Comparison of ENCODE assay signal across 13 cellular contexts in genomic region chr19:10894911-10895213, GRCh38. TPM values are rescaled to one million over a fixed set of nuclear protein-coding genes. Genes with fewer than 3 reads are reported as not detected.
DNase-seq lines count a peak whose midpoint lies in the region; ATAC-seq and TF ChIP-seq lines count a peak whose summit lies in the region.
"Had no signal": no experiment of that assay in that cellular context is flagged by ENCODE, and none has a peak within 500 bp of the region (broad histone marks: within the 10 kb centered on the region; RNA-seq: fewer than 3 reads in every experiment).

No MANE protein-coding gene starts in this region.

- H3K4me1 ChIP-seq in endodermal cell (ENCODE audit: control insufficient read depth, insufficient read depth, low read length) = no peaks in the 10 kb centered on the region
- peaks cover 15% of the 10 kb centered on the region for H3K4me1 ChIP-seq in neural progenitor cell

- 85 to 87% methylated on average over 7 of the region's 7 CpGs for WGBS in endodermal cell (ENCODE audit: insufficient coverage in 1 of 2, insufficient read length in 1 of 2), 2 experiments

- no peaks in the 10 kb centered on the region for H3K9me3 Mint-ChIP-seq in endodermal cell
- H3K9me3 Mint-ChIP-seq in neural progenitor cell = no peaks in the 10 kb centered on the region
- H3K9me3 Mint-ChIP-seq in type B pancreatic cell = no peaks in the 10 kb centered on the region
- H3K9me3 Mint-ChIP-seq: CD4-positive, alpha-beta T cell had no signal

- no peaks in the 10 kb centered on the region for H3K27me3 ChIP-seq in endodermal cell (ENCODE audit: control insufficient read depth, insufficient read depth, low read length, poor library complexity, severe bottlenecking)
- H3K27me3 ChIP-seq in neural progenitor cell = no peaks in the 10 kb centered on the region

- H3K79me2 ChIP-seq in neural progenitor cell (ENCODE audit: low read depth) = peaks cover 72% of the 10 kb centered on the region

- TF ChIP-seq CTCF in endodermal cell (conservative IDR thresholded peaks at IDR 0.05) (no peak), neural progenitor cell (IDR thresholded peaks at IDR 0.05) (no peak), type B pancreatic cell (conservative IDR thresholded peaks at IDR 0.05) (no peak)

- H3K36me3 ChIP-seq in endodermal cell (ENCODE audit: control insufficient read depth, insufficient read depth, low read length) (peaks cover 2% of the 10 kb centered on the region), neural progenitor cell (no peaks in the 10 kb centered on the region)

- H3K4me3 Mint-ChIP-seq in endodermal cell (no peak overlapping the region), neural progenitor cell (no peak overlapping the region), type B pancreatic cell (peak overlapping the region; percentile 44)
- H3K4me3 Mint-ChIP-seq: B cell; CD4-positive, alpha-beta T cell had no signal

- ATAC-seq in HG02884 (IDR thresholded peaks at IDR 0.05; ENCODE audit: unreplicated experiment) = no peak

- no peaks in the 10 kb centered on the region for H3K27me3 Mint-ChIP-seq in endodermal cell (ENCODE audit: insufficient read depth)
- peaks cover 2% of the 10 kb centered on the region for H3K27me3 Mint-ChIP-seq in neural progenitor cell (ENCODE audit: insufficient read depth, low read depth)
- H3K27me3 Mint-ChIP-seq in type B pancreatic cell = no peaks in the 10 kb centered on the region
- H3K27me3 Mint-ChIP-seq: B cell; CD4-positive, alpha-beta T cell had no signal

- H3K27ac ChIP-seq in endodermal cell (ENCODE audit: low read depth, low read length) = no peak overlapping the region
- H3K27ac ChIP-seq in neural progenitor cell = no peak overlapping the region

- H3K27ac Mint-ChIP-seq in endodermal cell = peak overlapping the region; percentile 42
- H3K27ac Mint-ChIP-seq in neural progenitor cell = peak overlapping the region; percentile 46
- peak overlapping the region; percentile 87 for H3K27ac Mint-ChIP-seq in type B pancreatic cell
- H3K27ac Mint-ChIP-seq: B cell; CD4-positive, alpha-beta T cell had no signal

- peaks cover 5% of the 10 kb centered on the region for H3F3A ChIP-seq in neural progenitor cell (ENCODE audit: low read depth)

- H3K9ac ChIP-seq in endodermal cell (ENCODE audit: extremely low read depth, low read length, poor library complexity, severe bottlenecking) = no peak overlapping the region
- H3K9ac ChIP-seq in neural progenitor cell = no peak overlapping the region

- peak; percentile 36 for DNase-seq in NCI-H69 (lab: John Stamatoyannopoulos, UW)
- DNase-seq in endodermal cell = peak; percentile 52
- no peak for DNase-seq in neural progenitor cell (ENCODE audit: low spot score)
- no peak for DNase-seq in type B pancreatic cell (ENCODE audit: extremely low spot score, unreplicated experiment)
- no peak for DNase-seq in NOMO-1 (lab: John Stamatoyannopoulos, UW; ENCODE audit: unreplicated experiment in 2 of 2)
- DNase-seq in occipital lobe (lab: John Stamatoyannopoulos, UW) = no peak
- DNase-seq: Calu3; CD4-positive, alpha-beta T cell; DMS 273 treated with DMSO at 0.1 percent for 48 hours had no signal

- H3K4me3 ChIP-seq in endodermal cell (ENCODE audit: low read length) (no peak overlapping the region), neural progenitor cell (no peak overlapping the region)

- H3K4me2 ChIP-seq in neural progenitor cell = no peak overlapping the region

- H2AFZ ChIP-seq in neural progenitor cell (replicated peaks) = no peak overlapping the region

- H3K4me1 Mint-ChIP-seq in endodermal cell (peaks cover 32% of the 10 kb centered on the region), neural progenitor cell (peaks cover 45% of the 10 kb centered on the region), type B pancreatic cell (ENCODE audit: unreplicated experiment) (peaks cover 38% of the 10 kb centered on the region)

- H3K9me3 ChIP-seq in endodermal cell (ENCODE audit: control insufficient read depth, low read length) (no peaks in the 10 kb centered on the region), neural progenitor cell (ENCODE audit: low read depth) (no peaks in the 10 kb centered on the region)

- H3K36me3 Mint-ChIP-seq in endodermal cell (ENCODE audit: low read depth) (peaks cover 3% of the 10 kb centered on the region), neural progenitor cell (no peaks in the 10 kb centered on the region), type B pancreatic cell (peaks cover 3% of the 10 kb centered on the region)

- H4K20me1 ChIP-seq in neural progenitor cell (ENCODE audit: low read depth) = peaks cover 80% of the 10 kb centered on the region

RNA-seq across cellular contexts. Expression of gene CARM1, which starts 23.5 kb away (rescaled TPM):
- 10 to 100 TPM; 80.6 to 86.6 TPM for total RNA-seq in endodermal cell
- polyA plus RNA-seq in endodermal cell (2013, experiment 1 of 2) = 115 TPM
- polyA plus RNA-seq in endodermal cell (2013, experiment 2 of 2) = 105 TPM
- 34.4 and 97.5 TPM in 2 replicates for total RNA-seq in neural progenitor cell (ENCODE audit: low replicate concordance)
- total RNA-seq in type B pancreatic cell (ENCODE audit: low replicate concordance) = 81.9 and 104 TPM in 2 replicates
- total RNA-seq in occipital lobe = 22.3 TPM

RNA-seq across cellular contexts. Expression of gene YIPF2, which starts 33.6 kb away (rescaled TPM):
- total RNA-seq in endodermal cell (10 to 100 TPM; 55.6 to 62.6 TPM), neural progenitor cell (ENCODE audit: low replicate concordance) (11.9 and 36.8 TPM in 2 replicates), type B pancreatic cell (ENCODE audit: low replicate concordance) (58.5 and 124 TPM in 2 replicates), occipital lobe (32.4 TPM)
- polyA plus RNA-seq in endodermal cell (2013, experiment 1 of 2) = 32.0 TPM
- 34.9 TPM for polyA plus RNA-seq in endodermal cell (2013, experiment 2 of 2)

RNA-seq across cellular contexts. Expression of gene TIMM29, which starts 33.7 kb away (rescaled TPM):
- total RNA-seq in endodermal cell (10 to 100 TPM; 20.0 to 26.8 TPM), neural progenitor cell (ENCODE audit: low replicate concordance) (24.4 and 34.9 TPM in 2 replicates), type B pancreatic cell (ENCODE audit: low replicate concordance) (31.8 and 33.7 TPM in 2 replicates), occipital lobe (29.8 TPM)
- 20.9 TPM for polyA plus RNA-seq in endodermal cell (2013, experiment 1 of 2)
- polyA plus RNA-seq in endodermal cell (2013, experiment 2 of 2) = 20.7 TPM

RNA-seq across cellular contexts. Expression of gene C19orf38, which starts 46.6 kb away (rescaled TPM):
- total RNA-seq in endodermal cell = under 1 TPM in 1 of 2 donors, not detected in 1; 0.24 TPM
- polyA plus RNA-seq in endodermal cell (2013, experiment 1 of 2) = not detected
- polyA plus RNA-seq in endodermal cell (2013, experiment 2 of 2) = not detected
- total RNA-seq in neural progenitor cell (ENCODE audit: low replicate concordance) = 0.62 TPM in 1 of 2 replicates, not detected in the other
- 0.45 and 1.1 TPM in 2 replicates for total RNA-seq in type B pancreatic cell (ENCODE audit: low replicate concordance)
- total RNA-seq in occipital lobe = 0.94 TPM
- total RNA-seq: Calu3, Daoy, HepG2 had no signal

RNA-seq across cellular contexts. Expression of gene TMED1, which starts 58.9 kb away (rescaled TPM):
- total RNA-seq in endodermal cell (10 to 100 TPM; 19.7 to 34.5 TPM), neural progenitor cell (ENCODE audit: low replicate concordance) (27.0 and 57.9 TPM in 2 replicates), type B pancreatic cell (ENCODE audit: low replicate concordance) (23.0 and 30.9 TPM in 2 replicates), occipital lobe (11.5 TPM)
- polyA plus RNA-seq in endodermal cell (2013, experiment 1 of 2) = 33.2 TPM
- polyA plus RNA-seq in endodermal cell (2013, experiment 2 of 2) = 32.3 TPM

Comparison
In these comparisons a context has a peak if more than half of its experiments do, and no peak if none do; other contexts are left out.
1. DNase-seq: peak in NCI-H69 (single experiment) and endodermal cell (single experiment); none in neural progenitor cell (single experiment), type B pancreatic cell (single experiment), NOMO-1 (0 of 2) and occipital lobe (single experiment).
2. Peak in every context shown above with its lines, with median percentiles within 50 percentile points of each other: H3K27ac Mint-ChIP-seq.